ENCODE assay signal across 10 cellular contexts in genomic region chr5:94577466-94578245, GRCh38. TPM values are rescaled to one million over a fixed set of nuclear protein-coding genes. Genes with fewer than 3 reads are reported as not detected.
A peak's percentile ranks its signal among the peaks of the same experiment; 100 is the strongest.
DNase-seq lines count a peak whose midpoint lies in the region; ATAC-seq and TF ChIP-seq lines count a peak whose summit lies in the region.
"Had no signal": no experiment of that assay in that cellular context is flagged by ENCODE, and none has a peak within 500 bp of the region (broad histone marks: within the 10 kb centered on the region; RNA-seq: fewer than 3 reads in every experiment).

No MANE protein-coding gene starts in this region.

- H3K4me3 ChIP-seq in testis = no peak overlapping the region
- H3K4me3 ChIP-seq: lung, vagina had no signal

- peaks cover 18% of the 10 kb centered on the region for H3K36me3 Mint-ChIP-seq in activated T-helper 1 cell treated with anti-CD3 and anti-CD28 coated beads, Interleukin-12 subunit alpha, Interleukin-12 subunit beta, Interleukin-2, Interleukin-4 antibody, amounts not matched to agents 30 ng/mL and 10 ng/mL and 1 ng/mL, durations not matched to agents 14 hours and 24 hours and 36 hours (ENCODE audit: low read depth)

- H3K36me3 ChIP-seq in testis (ENCODE audit: low read depth, missing control alignments) = no peaks in the 10 kb centered on the region
- H3K36me3 ChIP-seq: vagina had no signal

- H3K4me3 Mint-ChIP-seq in activated T-helper 1 cell treated with anti-CD3 and anti-CD28 coated beads, Interleukin-12 subunit alpha, Interleukin-12 subunit beta, Interleukin-2, Interleukin-4 antibody, amounts not matched to agents 30 ng/mL and 10 ng/mL and 1 ng/mL, durations not matched to agents 14 hours and 24 hours and 36 hours = peak overlapping the region; percentile 12

- no peaks in the 10 kb centered on the region for H3K27me3 ChIP-seq in testis
- H3K27me3 ChIP-seq: vagina had no signal

- DNase-seq in GM10248 (ENCODE audit: extremely low spot score) = peak; percentile 21
- peak; percentile 13 for DNase-seq in activated T-helper 1 cell treated with anti-CD3 and anti-CD28 coated beads, Interleukin-12 subunit alpha, Interleukin-12 subunit beta, Interleukin-2, Interleukin-4 antibody, amounts not matched to agents 30 ng/mL and 10 ng/mL and 1 ng/mL, durations not matched to agents 14 hours and 24 hours and 36 hours (ENCODE audit: low spot score)
- no peak for DNase-seq in left colon
- DNase-seq in NCI-H1048 (lab: John Stamatoyannopoulos, UW) = no peak
- DNase-seq in mucosa of gallbladder (ENCODE audit: low spot score) = no peak
- DNase-seq in testis = no peak

- POLR2A ChIA-PET in GM10248 (lab: Yijun Ruan, JAX) = no interaction called here

- no peak overlapping the region for H3K27ac ChIP-seq in testis
- H3K27ac ChIP-seq: vagina had no signal

- H3K9me3 ChIP-seq in testis = no peaks in the 10 kb centered on the region
- H3K9me3 ChIP-seq: vagina had no signal

- peak overlapping the region; percentile 59 for H3K27ac Mint-ChIP-seq in activated T-helper 1 cell treated with anti-CD3 and anti-CD28 coated beads, Interleukin-12 subunit alpha, Interleukin-12 subunit beta, Interleukin-2, Interleukin-4 antibody, amounts not matched to agents 30 ng/mL and 10 ng/mL and 1 ng/mL, durations not matched to agents 14 hours and 24 hours and 36 hours

- CTCF ChIA-PET in GM10248 (lab: Yijun Ruan, JAX) = interaction anchor here (1.1 to 1.3 kb wide), 2 partner anchors 46 to 273 kb away, joined by 3 to 4 read pairs; no protein-coding TSS in a partner anchor

- intact Hi-C loops in activated T-helper 1 cell treated with anti-CD3 and anti-CD28 coated beads, Interleukin-12 subunit alpha, Interleukin-12 subunit beta, Interleukin-2, Interleukin-4 antibody, amounts not matched to agents 30 ng/mL and 10 ng/mL and 1 ng/mL, durations not matched to agents 14 hours and 24 hours and 36 hours (cut with micrococcal nuclease) = loop anchor here (2.0 to 5.0 kb wide), 2 partner anchors 115 to 215 kb away; no protein-coding TSS in a partner anchor
- intact Hi-C loops in left colon (cut with DNase I, micrococcal nuclease) = no loop called here
- intact Hi-C loops in testis (cut with DNase I; ENCODE audit: low total_unique reads) = no loop called here

- peaks cover 62% of the 10 kb centered on the region for H3K4me1 Mint-ChIP-seq in activated T-helper 1 cell treated with anti-CD3 and anti-CD28 coated beads, Interleukin-12 subunit alpha, Interleukin-12 subunit beta, Interleukin-2, Interleukin-4 antibody, amounts not matched to agents 30 ng/mL and 10 ng/mL and 1 ng/mL, durations not matched to agents 14 hours and 24 hours and 36 hours (ENCODE audit: low read depth)

- TF ChIP-seq CTCF in GM10248 (IDR thresholded peaks at IDR 0.05; ENCODE audit: control extremely low read depth, extremely low read depth, low read depth, missing control alignments) (no peak), testis (IDR thresholded peaks at IDR 0.05) (no peak)

- no peaks in the 10 kb centered on the region for H3K4me1 ChIP-seq in testis

- H3K9me3 Mint-ChIP-seq in activated T-helper 1 cell treated with anti-CD3 and anti-CD28 coated beads, Interleukin-12 subunit alpha, Interleukin-12 subunit beta, Interleukin-2, Interleukin-4 antibody, amounts not matched to agents 30 ng/mL and 10 ng/mL and 1 ng/mL, durations not matched to agents 14 hours and 24 hours and 36 hours = peaks cover 4% of the 10 kb centered on the region

- no peak for TF ChIP-seq POLR2A in testis (IDR thresholded peaks at IDR 0.05)

- ATAC-seq in GM19438 (IDR thresholded peaks at IDR 0.05; ENCODE audit: low read depth, unreplicated experiment) (peak; percentile 85), HG03064 (IDR thresholded peaks at IDR 0.05; ENCODE audit: low read depth, unreplicated experiment) (peak; percentile 87), left colon (no peak)

- no peaks in the 10 kb centered on the region for H3K27me3 Mint-ChIP-seq in activated T-helper 1 cell treated with anti-CD3 and anti-CD28 coated beads, Interleukin-12 subunit alpha, Interleukin-12 subunit beta, Interleukin-2, Interleukin-4 antibody, amounts not matched to agents 30 ng/mL and 10 ng/mL and 1 ng/mL, durations not matched to agents 14 hours and 24 hours and 36 hours (ENCODE audit: insufficient read depth)

RNA-seq across cellular contexts. Expression of gene KIAA0825, which starts 40.7 kb away (rescaled TPM):
- 0.36 and 0.47 TPM in 2 replicates for total RNA-seq in activated T-helper 1 cell treated with anti-CD3 and anti-CD28 coated beads, Interleukin-12 subunit alpha, Interleukin-12 subunit beta, Interleukin-2, Interleukin-4 antibody, amounts not matched to agents 30 ng/mL and 10 ng/mL and 1 ng/mL, durations not matched to agents 14 hours and 24 hours and 36 hours
- total RNA-seq in left colon (1 to 10 TPM; 1.8 to 2.4 TPM), mucosa of gallbladder (3.3 TPM), testis (10 to 100 TPM in 1 of 2 donors, 1 to 10 TPM in 1; 9.3 to 11.2 TPM)
- 4.1 TPM for polyA plus RNA-seq in testis (ENCODE audit: insufficient read depth, low read depth, low replicate concordance)

RNA-seq across cellular contexts. Expression of gene SLF1, which starts 40.8 kb away (rescaled TPM):
- 15.4 and 17.9 TPM in 2 replicates for total RNA-seq in activated T-helper 1 cell treated with anti-CD3 and anti-CD28 coated beads, Interleukin-12 subunit alpha, Interleukin-12 subunit beta, Interleukin-2, Interleukin-4 antibody, amounts not matched to agents 30 ng/mL and 10 ng/mL and 1 ng/mL, durations not matched to agents 14 hours and 24 hours and 36 hours
- total RNA-seq in left colon (1 to 10 TPM; 4.2 to 5.1 TPM), mucosa of gallbladder (6.1 TPM), testis (10 to 100 TPM; 34.9 to 49.4 TPM)
- polyA plus RNA-seq in testis (ENCODE audit: insufficient read depth, low read depth, low replicate concordance) = 12.0 TPM

Comparison
In these comparisons a context has a peak if more than half of its experiments do, and no peak if none do; other contexts are left out.
1. DNase-seq: peak in GM10248 (single experiment) and activated T-helper 1 cell treated with anti-CD3 and anti-CD28 coated beads, Interleukin-12 subunit alpha, Interleukin-12 subunit beta, Interleukin-2, Interleukin-4 antibody, amounts not matched to agents 30 ng/mL and 10 ng/mL and 1 ng/mL, durations not matched to agents 14 hours and 24 hours and 36 hours (single experiment); none in left colon (0 of 2), NCI-H1048 (single experiment), mucosa of gallbladder (single experiment) and testis (single experiment).